8 cellular contexts compared by ENCODE assay signal in genomic region chr7:30799206-30799975, GRCh38. TPM values are rescaled to one million over a fixed set of nuclear protein-coding genes. Genes with fewer than 3 reads are reported as not detected.
DNase-seq lines count a peak whose midpoint lies in the region; ATAC-seq, FAIRE-seq and TF ChIP-seq lines count a peak whose summit lies in the region.

No MANE protein-coding gene starts in this region.

- no peak for TF ChIP-seq CTCF in fibroblast of mammary gland (conservative IDR thresholded peaks at IDR 0.05; ENCODE audit: control insufficient read depth, insufficient read depth, low read depth, low read length)

- H3K4me1 Mint-ChIP-seq in natural killer cell treated with Interleukin-12 subunit alpha and Interleukin-12 subunit beta and Interleukin-15 and Interleukin-18, amount 100 ng/mL, for 72 hours (ENCODE audit: low read depth in 2 of 2), result peaks cover 0 to 5% of the 10 kb centered on the region in 2 donors

- no peaks in the 10 kb centered on the region for H3K27me3 Mint-ChIP-seq in natural killer cell treated with Interleukin-12 subunit alpha and Interleukin-12 subunit beta and Interleukin-15 and Interleukin-18, amount 100 ng/mL, for 72 hours

- H3K4me3 ChIP-seq in fibroblast of mammary gland (ENCODE audit: control insufficient read depth, low read depth, low read length) (no peak overlapping the region), H7 (ENCODE audit: insufficient read depth, low read depth, low read length) (no peak overlapping the region)

- H3K27ac Mint-ChIP-seq in natural killer cell treated with Interleukin-12 subunit alpha and Interleukin-12 subunit beta and Interleukin-15 and Interleukin-18, amount 100 ng/mL, for 72 hours, result no peak overlapping the region

- no peaks in the 10 kb centered on the region for H3K27me3 ChIP-seq in H7 (ENCODE audit: control insufficient read depth, insufficient read depth, low read length)

- H3K36me3 ChIP-seq in H7 (replicated peaks; ENCODE audit: control insufficient read depth, insufficient read depth, low read length), result no peaks in the 10 kb centered on the region

- peak; percentile 72 for ATAC-seq in GM18498 (IDR thresholded peaks at IDR 0.05; ENCODE audit: unreplicated experiment)
- ATAC-seq in natural killer cell treated with Interleukin-12 subunit alpha and Interleukin-12 subunit beta and Interleukin-15 and Interleukin-18, amount 100 ng/mL, for 72 hours, result no peak

- no peaks in the 10 kb centered on the region for H3K36me3 Mint-ChIP-seq in natural killer cell treated with Interleukin-12 subunit alpha and Interleukin-12 subunit beta and Interleukin-15 and Interleukin-18, amount 100 ng/mL, for 72 hours

- H3K4me3 Mint-ChIP-seq in natural killer cell treated with Interleukin-12 subunit alpha and Interleukin-12 subunit beta and Interleukin-15 and Interleukin-18, amount 100 ng/mL, for 72 hours, result no peak overlapping the region

- H3K9me3 Mint-ChIP-seq in natural killer cell treated with Interleukin-12 subunit alpha and Interleukin-12 subunit beta and Interleukin-15 and Interleukin-18, amount 100 ng/mL, for 72 hours, result no peaks in the 10 kb centered on the region

- no peak for FAIRE-seq in urothelium cell line (lab: Jason Lieb, UNC)

- DNase-seq in GOT3 (lab: John Stamatoyannopoulos, UW) (peak; percentile 86), LoVo (ENCODE audit: low spot score) (peak; percentile 27), fibroblast of mammary gland (ENCODE audit: low read depth) (peak; percentile 99), urothelium cell line (ENCODE audit: low spot score) (peak; percentile 73), H7 (no peak), NCI-H2107 treated with DMSO at 0.1 percent for 48 hours (lab: John Stamatoyannopoulos, UW; ENCODE audit: unreplicated experiment) (no peak)
- no peak for DNase-seq in natural killer cell treated with Interleukin-12 subunit alpha and Interleukin-12 subunit beta and Interleukin-15 and Interleukin-18, amount 100 ng/mL, for 72 hours (ENCODE audit: low spot score)

RNA-seq across cellular contexts. Expression of gene MINDY4, which starts 28.2 kb away (rescaled TPM):
- total RNA-seq in H7 (2014; rRNA removed; shearing (Covaris generic)), result 1.4 and 2.0 TPM in 2 replicates
- 1 to 10 TPM in 1 of 2 donors, under 1 TPM in 1; 0.93 to 2.5 TPM for total RNA-seq in natural killer cell treated with Interleukin-12 subunit alpha and Interleukin-12 subunit beta and Interleukin-15 and Interleukin-18, amount 100 ng/mL, for 72 hours

RNA-seq across cellular contexts. Expression of gene INMT, which starts 47.5 kb away (rescaled TPM):
- total RNA-seq in H7 (2014; rRNA removed; shearing (Covaris generic)), result 1.0 and 3.9 TPM in 2 replicates
- total RNA-seq in natural killer cell treated with Interleukin-12 subunit alpha and Interleukin-12 subunit beta and Interleukin-15 and Interleukin-18, amount 100 ng/mL, for 72 hours, result under 1 TPM in 1 of 2 donors, not detected in 1; 0.33 TPM

Comparison
In these comparisons a context has a peak if more than half of its experiments do, and no peak if none do; other contexts are left out.
1. DNase-seq: peak in GOT3 (single experiment), LoVo (single experiment), fibroblast of mammary gland (single experiment) and urothelium cell line (single experiment); none in H7 (single experiment), NCI-H2107 treated with DMSO at 0.1 percent for 48 hours (single experiment) and natural killer cell treated with Interleukin-12 subunit alpha and Interleukin-12 subunit beta and Interleukin-15 and Interleukin-18, amount 100 ng/mL, for 72 hours (single experiment).